Comparison of ENCODE assay signal across 9 cellular contexts in genomic region chr1:221726331-221726692, GRCh38. TPM values are rescaled to one million over a fixed set of nuclear protein-coding genes. Genes with fewer than 3 reads are reported as not detected.
DNase-seq lines count a peak whose midpoint lies in the region; ATAC-seq and TF ChIP-seq lines count a peak whose summit lies in the region.
"Had no signal": no experiment of that assay in that cellular context is flagged by ENCODE, and none has a peak within 500 bp of the region (broad histone marks: within the 10 kb centered on the region; RNA-seq: fewer than 3 reads in every experiment).

No MANE protein-coding gene starts in this region.

- no peaks in the 10 kb centered on the region for H3K27me3 Mint-ChIP-seq in activated CD4-positive, alpha-beta T cell treated with anti-CD3 and anti-CD28 coated beads, Interleukin-2, amount 10 ng/mL, durations not matched to agents 7 days and 5 days
- H3K27me3 Mint-ChIP-seq in activated T-helper 17 cell treated with anti-CD3 and anti-CD28 coated beads, Interleukin-2, amount 50 U/mL, for 72 hours = no peaks in the 10 kb centered on the region

- POLR2A ChIA-PET in activated CD4-positive, alpha-beta T cell treated with anti-CD3 and anti-CD28 coated beads, Interleukin-2, amount 10 ng/mL, durations not matched to agents 7 days and 5 days (lab: Charles Lee) = no interaction called here

- intact Hi-C loops in testis (cut with DNase I; ENCODE audit: low total_unique reads) = no loop called here

- H3K27ac ChIP-seq in testis = peak overlapping the region in 1 of 2 donors; percentile 15

- H3K9me3 Mint-ChIP-seq in activated CD4-positive, alpha-beta T cell treated with anti-CD3 and anti-CD28 coated beads, Interleukin-2, amount 10 ng/mL, durations not matched to agents 7 days and 5 days = peaks cover 40% of the 10 kb centered on the region
- no peaks in the 10 kb centered on the region for H3K9me3 Mint-ChIP-seq in activated T-helper 17 cell treated with anti-CD3 and anti-CD28 coated beads, Interleukin-2, amount 50 U/mL, for 72 hours
- H3K9me3 Mint-ChIP-seq in stimulated activated effector memory CD8-positive, alpha-beta T cell treated with anti-CD3 and anti-CD28 coated beads, Interleukin-12 subunit alpha, Interleukin-12 subunit beta, amount 100 ng/mL, for 72 hours = no peaks in the 10 kb centered on the region

- H3K9me3 ChIP-seq in testis = no peaks in the 10 kb centered on the region

- no peak for DNase-seq in activated CD4-positive, alpha-beta T cell treated with anti-CD3 and anti-CD28 coated beads, Interleukin-2, amount 10 ng/mL, durations not matched to agents 7 days and 5 days
- no peak for DNase-seq in activated CD4-positive, alpha-beta T cell treated with anti-CD3 and anti-CD28 coated beads for 1 hour
- no peak for DNase-seq in stimulated activated effector memory CD8-positive, alpha-beta T cell treated with anti-CD3 and anti-CD28 coated beads, Interleukin-12 subunit alpha, Interleukin-12 subunit beta, amount 100 ng/mL, for 72 hours (ENCODE audit: low spot score in 2 of 2)
- no peak for DNase-seq in stimulated activated CD4-positive, alpha-beta T cell treated with anti-CD3 and anti-CD28 coated beads, Interleukin-2, amount 100 ng/mL, for 24 hours
- no peak for DNase-seq in activated CD8-positive, alpha-beta memory T cell treated with anti-CD3 and anti-CD28 coated beads, Interleukin-2, amount 50 U/mL, for 48 hours
- DNase-seq in testis = no peak
- DNase-seq: activated CD4-positive, alpha-beta T cell treated with anti-CD3 and anti-CD28 coated beads for 4 hours had no signal

- CTCF ChIA-PET in activated CD4-positive, alpha-beta T cell treated with anti-CD3 and anti-CD28 coated beads, Interleukin-2, amount 10 ng/mL, durations not matched to agents 7 days and 5 days (lab: Charles Lee) = interaction anchor here (1.5 to 4.0 kb wide), 2 partner anchors 12 to 14 kb away, joined by 4 to 22 read pairs; no protein-coding TSS in a partner anchor

- H3K4me1 ChIP-seq in testis = no peaks in the 10 kb centered on the region

- TF ChIP-seq CTCF in testis (IDR thresholded peaks at IDR 0.05) = no peak

- peak; percentile 69 for ATAC-seq in HG02884 (IDR thresholded peaks at IDR 0.05; ENCODE audit: unreplicated experiment)
- ATAC-seq in activated T-helper 17 cell treated with anti-CD3 and anti-CD28 coated beads, Interleukin-2, amount 50 U/mL, for 72 hours (replicated peaks) = peak; percentile 78
- peak; percentile 84 for ATAC-seq in stimulated activated effector memory CD8-positive, alpha-beta T cell treated with anti-CD3 and anti-CD28 coated beads, Interleukin-12 subunit alpha, Interleukin-12 subunit beta, amount 100 ng/mL, for 72 hours

- no peak for TF ChIP-seq POLR2A in testis (IDR thresholded peaks at IDR 0.05)

- no peaks in the 10 kb centered on the region for H3K27me3 ChIP-seq in testis

- H3K27ac Mint-ChIP-seq in activated CD4-positive, alpha-beta T cell treated with anti-CD3 and anti-CD28 coated beads, Interleukin-2, amount 10 ng/mL, durations not matched to agents 7 days and 5 days = peak overlapping the region; percentile 88
- peak overlapping the region; percentile 97 for H3K27ac Mint-ChIP-seq in activated T-helper 17 cell treated with anti-CD3 and anti-CD28 coated beads, Interleukin-2, amount 50 U/mL, for 72 hours
- H3K27ac Mint-ChIP-seq in stimulated activated effector memory CD8-positive, alpha-beta T cell treated with anti-CD3 and anti-CD28 coated beads, Interleukin-12 subunit alpha, Interleukin-12 subunit beta, amount 100 ng/mL, for 72 hours = peak overlapping the region; percentile 94

- no peaks in the 10 kb centered on the region for H3K36me3 ChIP-seq in testis (ENCODE audit: low read depth, missing control alignments)

- peaks cover 67% of the 10 kb centered on the region for H3K4me1 Mint-ChIP-seq in activated CD4-positive, alpha-beta T cell treated with anti-CD3 and anti-CD28 coated beads, Interleukin-2, amount 10 ng/mL, durations not matched to agents 7 days and 5 days
- peaks cover 40% of the 10 kb centered on the region for H3K4me1 Mint-ChIP-seq in activated T-helper 17 cell treated with anti-CD3 and anti-CD28 coated beads, Interleukin-2, amount 50 U/mL, for 72 hours
- H3K4me1 Mint-ChIP-seq in stimulated activated effector memory CD8-positive, alpha-beta T cell treated with anti-CD3 and anti-CD28 coated beads, Interleukin-12 subunit alpha, Interleukin-12 subunit beta, amount 100 ng/mL, for 72 hours = peaks cover 79% of the 10 kb centered on the region

- 74 to 79% methylated on average over 1 of the region's 1 CpG for WGBS in testis, 2 donors

- H3K36me3 Mint-ChIP-seq in activated CD4-positive, alpha-beta T cell treated with anti-CD3 and anti-CD28 coated beads, Interleukin-2, amount 10 ng/mL, durations not matched to agents 7 days and 5 days (ENCODE audit: low read depth) = peaks cover 80% of the 10 kb centered on the region
- H3K36me3 Mint-ChIP-seq in activated T-helper 17 cell treated with anti-CD3 and anti-CD28 coated beads, Interleukin-2, amount 50 U/mL, for 72 hours (ENCODE audit: low read depth) = peaks cover 14% of the 10 kb centered on the region
- H3K36me3 Mint-ChIP-seq in stimulated activated effector memory CD8-positive, alpha-beta T cell treated with anti-CD3 and anti-CD28 coated beads, Interleukin-12 subunit alpha, Interleukin-12 subunit beta, amount 100 ng/mL, for 72 hours = peaks cover 15% of the 10 kb centered on the region

- H3K4me3 Mint-ChIP-seq in activated CD4-positive, alpha-beta T cell treated with anti-CD3 and anti-CD28 coated beads, Interleukin-2, amount 10 ng/mL, durations not matched to agents 7 days and 5 days = peak overlapping the region; percentile 8
- H3K4me3 Mint-ChIP-seq in activated T-helper 17 cell treated with anti-CD3 and anti-CD28 coated beads, Interleukin-2, amount 50 U/mL, for 72 hours = peak overlapping the region; percentile 85
- H3K4me3 Mint-ChIP-seq in stimulated activated effector memory CD8-positive, alpha-beta T cell treated with anti-CD3 and anti-CD28 coated beads, Interleukin-12 subunit alpha, Interleukin-12 subunit beta, amount 100 ng/mL, for 72 hours = peak overlapping the region; percentile 66

- H3K4me3 ChIP-seq in testis = no peak overlapping the region

RNA-seq across cellular contexts. Expression of gene DUSP10, which starts 15.6 kb away (rescaled TPM):
- 10 to 100 TPM; 11.3 to 12.3 TPM for total RNA-seq in activated CD4-positive, alpha-beta T cell treated with anti-CD3 and anti-CD28 coated beads, Interleukin-2, amount 10 ng/mL, durations not matched to agents 7 days and 5 days
- total RNA-seq in activated T-helper 17 cell treated with anti-CD3 and anti-CD28 coated beads, Interleukin-2, amount 50 U/mL, for 72 hours = 10 to 100 TPM in 1 of 2 donors, 1 to 10 TPM in 1; 8.2 to 11.7 TPM
- total RNA-seq in testis = 10 to 100 TPM; 12.3 to 14.6 TPM
- polyA plus RNA-seq in testis (ENCODE audit: insufficient read depth, low read depth, low replicate concordance) = 17.4 TPM

Comparison
In these comparisons a context has a peak if more than half of its experiments do, and no peak if none do; other contexts are left out.
1. H3K4me3 Mint-ChIP-seq: peak in every context shown above with its lines; median percentile 85 in activated T-helper 17 cell treated with anti-CD3 and anti-CD28 coated beads, Interleukin-2, amount 50 U/mL, for 72 hours; 66 in stimulated activated effector memory CD8-positive, alpha-beta T cell treated with anti-CD3 and anti-CD28 coated beads, Interleukin-12 subunit alpha, Interleukin-12 subunit beta, amount 100 ng/mL, for 72 hours; 8 in activated CD4-positive, alpha-beta T cell treated with anti-CD3 and anti-CD28 coated beads, Interleukin-2, amount 10 ng/mL, durations not matched to agents 7 days and 5 days.